Comparison of ENCODE assay signal across 11 cellular contexts in the genomic region with DNA sequence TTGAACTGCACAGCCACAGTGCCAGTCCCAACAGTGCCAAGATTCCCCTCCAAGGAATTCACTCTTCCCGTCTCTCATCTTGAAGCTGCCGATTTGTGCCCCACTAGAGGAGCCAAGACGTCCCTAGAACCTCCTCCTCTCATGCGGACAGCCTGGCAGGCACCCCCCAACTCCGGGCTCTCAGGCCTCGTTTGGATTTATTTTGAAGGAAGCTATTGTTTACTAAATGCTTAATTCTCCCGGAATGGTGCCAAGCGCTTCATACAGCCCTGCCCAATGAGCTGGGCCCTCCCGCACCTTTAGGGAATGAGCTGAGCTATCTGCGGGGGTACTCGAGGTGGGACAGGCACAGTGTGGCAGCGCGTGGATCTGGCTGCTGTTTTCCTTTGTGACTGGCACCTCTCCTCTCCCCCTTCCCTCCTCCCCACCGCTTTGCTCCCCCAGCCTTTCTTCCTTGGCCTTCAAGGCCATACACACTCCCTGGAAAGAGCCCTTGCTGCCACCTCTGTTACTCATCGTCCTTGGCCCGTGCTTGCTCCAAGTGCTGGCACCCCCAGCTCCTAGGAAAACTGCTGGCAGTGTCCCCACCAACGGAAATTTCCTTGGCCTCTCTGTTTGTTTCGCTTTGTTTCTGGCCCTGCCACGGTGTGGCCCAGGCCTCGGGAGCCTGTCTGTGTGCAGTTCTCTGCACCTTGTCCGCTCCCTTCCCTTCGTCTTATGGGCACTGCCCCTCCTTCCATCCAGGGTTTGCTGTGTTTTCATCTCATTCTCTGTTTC. TPM values are rescaled to one million over a fixed set of nuclear protein-coding genes. Genes with fewer than 3 reads are reported as not detected.
DNase-seq lines count a peak whose midpoint lies in the region; ATAC-seq and TF ChIP-seq lines count a peak whose summit lies in the region.
"Had no signal": no experiment of that assay in that cellular context is flagged by ENCODE, and none has a peak within 500 bp of the region (broad histone marks: within the 10 kb centered on the region; RNA-seq: fewer than 3 reads in every experiment).

No MANE protein-coding gene starts in this region.

- H3K4me1 ChIP-seq in adrenal gland (replicated peaks in 1 of 2) (peaks cover 25 to 28% of the 10 kb centered on the region in 2 donors), hepatocyte (ENCODE audit: insufficient read depth) (no peaks in the 10 kb centered on the region)

- no peaks in the 10 kb centered on the region for H3K9me2 ChIP-seq in hepatocyte (replicated peaks; ENCODE audit: insufficient read depth)

- H3K4me3 ChIP-seq in adrenal gland (peak overlapping the region in 1 of 4 donors; percentile 36), hepatocyte (no peak overlapping the region)

- peak overlapping the region in 5 of 7 donors; percentile 12 to 59 (median 38) for H3K27ac Mint-ChIP-seq in CD14-positive monocyte

- ATAC-seq in sciatic nerve (peak; percentile 60), GM21526 (IDR thresholded peaks at IDR 0.05; ENCODE audit: low FRiP score, unreplicated experiment) (no peak)

- no peak overlapping the region for H3K4me3 Mint-ChIP-seq in CD14-positive monocyte

- H2AFZ ChIP-seq in hepatocyte, result no peak overlapping the region

- no peaks in the 10 kb centered on the region for H3K4me1 Mint-ChIP-seq in CD14-positive monocyte

- DNase-seq in CD14-positive monocyte (ENCODE audit: low spot score) (no peak), adrenal gland (peak; percentile 79 to 94 (median 90)), hepatocyte (ENCODE audit: low spot score) (no peak), sciatic nerve (ENCODE audit: low spot score) (no peak), amniotic stem cell (lab: John Stamatoyannopoulos, UW) (no peak), A172 (ENCODE audit: low spot score) (no peak), SKM-1 treated with dmso at 0.1 percent for 144 hours (lab: John Stamatoyannopoulos, UW; ENCODE audit: unreplicated experiment) (no peak)
- DNase-seq: NCI-H524 treated with DMSO at 0.1 percent for 48 hours had no signal

- peaks cover 81 to 95% of the 10 kb centered on the region in 2 donors for H3K36me3 Mint-ChIP-seq in CD14-positive monocyte

- H3K79me2 ChIP-seq in hepatocyte, result no peaks in the 10 kb centered on the region

- TF ChIP-seq CTCF in CD14-positive monocyte (IDR thresholded peaks at IDR 0.05) (no peak), adrenal gland (IDR thresholded peaks at IDR 0.05) (no peak), hepatocyte (IDR thresholded peaks at IDR 0.05; ENCODE audit: poor library complexity) (no peak)

- peaks cover 0 to 7% (median 3%) of the 10 kb centered on the region in 7 donors for H3K9me3 Mint-ChIP-seq in CD14-positive monocyte

- H3K9me3 ChIP-seq in adrenal gland (replicated peaks in 1 of 3) (no peaks in the 10 kb centered on the region), hepatocyte (ENCODE audit: low read depth) (no peaks in the 10 kb centered on the region)
- H3K9me3 ChIP-seq: neutrophil had no signal

- intact Hi-C loops in CD14-positive monocyte (cut with micrococcal nuclease) (no loop called here), adrenal gland (cut with DNase I) (no loop called here), sciatic nerve (cut with DNase I) (no loop called here)

- H4K20me1 ChIP-seq in hepatocyte (ENCODE audit: insufficient read depth, poor library complexity, severe bottlenecking), result no peaks in the 10 kb centered on the region

- no peak overlapping the region for H3K4me2 ChIP-seq in hepatocyte

- H3K27me3 ChIP-seq in adrenal gland (no peaks in the 10 kb centered on the region), hepatocyte (no peaks in the 10 kb centered on the region)
- H3K27me3 ChIP-seq: neutrophil had no signal

- 30 to 53% (median 34%) methylated on average over 20 to 22 of the region's 22 CpGs for WGBS in adrenal gland, 4 donors
- WGBS in hepatocyte (ENCODE audit: low lambda C conversion rate, missing lambda C conversion rate), result 85% methylated on average over 22 of the region's 22 CpGs

- H3K27me3 Mint-ChIP-seq in CD14-positive monocyte (ENCODE audit: low read depth in 3 of 3), result peaks cover 0 to 2% (median 2%) of the 10 kb centered on the region in 3 donors

- TF ChIP-seq POLR2A in adrenal gland (IDR thresholded peaks at IDR 0.05), result peak in 1 of 2 donors; percentile 27

- H3K27ac ChIP-seq in adrenal gland (peak overlapping the region; percentile 80 to 95 (median 92)), hepatocyte (peak overlapping the region; percentile 64)
- H3K27ac ChIP-seq: HL-60, neutrophil had no signal

- H3K36me3 ChIP-seq in adrenal gland (replicated peaks in 1 of 2) (peaks cover 0 to 20% of the 10 kb centered on the region in 2 donors), hepatocyte (replicated peaks; ENCODE audit: insufficient read depth, low read depth) (no peaks in the 10 kb centered on the region)

RNA-seq across cellular contexts. Expression of gene CDR2, which starts 49.9 kb away (rescaled TPM):
- polyA plus RNA-seq in CD14-positive monocyte (1 to 10 TPM; 2.5 to 4.8 TPM), adrenal gland (10 to 100 TPM; 11.9 to 22.6 (median 21.0) TPM), hepatocyte (22.9 and 26.7 TPM in 2 replicates)
- total RNA-seq in adrenal gland (10 to 100 TPM; 12.6 to 31.2 (median 17.7) TPM), hepatocyte (28.8 and 30.9 TPM in 2 replicates), sciatic nerve (31.1 TPM)
- 34.2 and 34.6 TPM in 2 replicates for total RNA-seq in A172 (2014; rRNA removed; shearing (Covaris generic))

Comparison
In these comparisons a context has a peak if more than half of its experiments do, and no peak if none do; other contexts are left out.
1. DNase-seq: peak in adrenal gland (7 of 7); none in CD14-positive monocyte (single experiment), hepatocyte (single experiment), sciatic nerve (single experiment), amniotic stem cell (single experiment), A172 (single experiment) and SKM-1 treated with dmso at 0.1 percent for 144 hours (single experiment).